ENCODE assay signal across 16 cellular contexts in genomic region chr5:1508679-1509290, GRCh38. TPM values are rescaled to one million over a fixed set of nuclear protein-coding genes. Genes with fewer than 3 reads are reported as not detected.
DNase-seq lines count a peak whose midpoint lies in the region; ATAC-seq and TF ChIP-seq lines count a peak whose summit lies in the region.
"Had no signal": no experiment of that assay in that cellular context is flagged by ENCODE, and none has a peak within 500 bp of the region (broad histone marks: within the 10 kb centered on the region; RNA-seq: fewer than 3 reads in every experiment).

No MANE protein-coding gene starts in this region.

- H3K36me3 ChIP-seq in tibial artery (peaks cover 12 to 45% (median 24%) of the 10 kb centered on the region in 3 donors), smooth muscle cell (ENCODE audit: low read depth) (no peaks in the 10 kb centered on the region)

- no peak for TF ChIP-seq POLR2A in erythroblast (IDR thresholded peaks at IDR 0.05; ENCODE audit: low read length)

- peaks cover 5% of the 10 kb centered on the region for H3K36me3 Mint-ChIP-seq in activated naive CD4-positive, alpha-beta T cell treated with anti-CD3 and anti-CD28 coated beads, Interleukin-2, amount 10 ng/mL, durations not matched to agents 7 days and 5 days
- peaks cover 11% of the 10 kb centered on the region for H3K36me3 Mint-ChIP-seq in memory B cell

- no peak overlapping the region for H3K27ac ChIP-seq in coronary artery
- no peak overlapping the region for H3K27ac ChIP-seq in tibial artery
- H3K27ac ChIP-seq in smooth muscle cell (ENCODE audit: low read depth) = no peak overlapping the region
- H3K27ac ChIP-seq in foreskin keratinocyte = no peak overlapping the region
- H3K27ac ChIP-seq: tibial nerve had no signal

- H3F3A ChIP-seq in smooth muscle cell (ENCODE audit: low read depth) = no peaks in the 10 kb centered on the region

- ATAC-seq in memory B cell (ENCODE audit: low read depth) (no peak), foreskin keratinocyte (no peak)

- TF ChIP-seq CTCF in coronary artery (IDR thresholded peaks at IDR 0.05) (no peak), tibial artery (IDR thresholded peaks at IDR 0.05) (no peak), smooth muscle cell (IDR thresholded peaks at IDR 0.05; ENCODE audit: borderline replicate concordance, insufficient read depth, poor library complexity, severe bottlenecking) (no peak), foreskin keratinocyte (conservative IDR thresholded peaks at IDR 0.05) (no peak)

- H3K9me3 Mint-ChIP-seq in activated naive CD4-positive, alpha-beta T cell treated with anti-CD3 and anti-CD28 coated beads, Interleukin-2, amount 10 ng/mL, durations not matched to agents 7 days and 5 days = no peaks in the 10 kb centered on the region
- no peaks in the 10 kb centered on the region for H3K9me3 Mint-ChIP-seq in memory B cell
- H3K9me3 Mint-ChIP-seq: activated naive CD4-positive, alpha-beta T cell treated with anti-CD3 and anti-CD28 coated beads, Interleukin-2, amount 50 U/mL, for 24 hours; brain; HFFc6 had no signal

- WGBS in smooth muscle cell (ENCODE audit: low lambda C conversion rate) = 97% methylated on average over 30 of the region's 30 CpGs

- no peak overlapping the region for H2AFZ ChIP-seq in smooth muscle cell (ENCODE audit: low read depth)

- DNase-seq in activated naive CD4-positive, alpha-beta T cell treated with anti-CD3 and anti-CD28 coated beads, Interleukin-2, amount 10 ng/mL, durations not matched to agents 7 days and 5 days = peak; percentile 18
- no peak for DNase-seq in activated naive CD4-positive, alpha-beta T cell treated with Interleukin-2 at 50 U/mL for 16 hours
- DNase-seq in coronary artery (ENCODE audit: low spot score) = peak; percentile 67
- peak in 1 of 2 donors; percentile 5 for DNase-seq in memory B cell (ENCODE audit: low spot score in 2 of 2)
- DNase-seq in tibial artery = peak; percentile 16 to 58
- DNase-seq in smooth muscle cell (lab: John Stamatoyannopoulos, UW; ENCODE audit: unreplicated experiment) = no peak
- no peak for DNase-seq in foreskin keratinocyte
- DNase-seq in erythroblast (lab: John Stamatoyannopoulos, UW) = no peak
- DNase-seq: COR-L47, HFFc6, MV-4-11, NCI-H2081 treated with DMSO at 0.1 percent for 48 hours, NCI-H524 treated with DMSO at 0.1 percent for 48 hours had no signal

- no peak overlapping the region for H3K4me3 Mint-ChIP-seq in activated naive CD4-positive, alpha-beta T cell treated with anti-CD3 and anti-CD28 coated beads, Interleukin-2, amount 10 ng/mL, durations not matched to agents 7 days and 5 days
- H3K4me3 Mint-ChIP-seq in memory B cell = no peak overlapping the region
- H3K4me3 Mint-ChIP-seq: activated naive CD4-positive, alpha-beta T cell treated with anti-CD3 and anti-CD28 coated beads, Interleukin-2, amount 50 U/mL, for 24 hours; brain; HFFc6 had no signal

- no peak overlapping the region for H3K9ac ChIP-seq in smooth muscle cell (ENCODE audit: low read depth)

- H3K27ac Mint-ChIP-seq in activated naive CD4-positive, alpha-beta T cell treated with anti-CD3 and anti-CD28 coated beads, Interleukin-2, amount 10 ng/mL, durations not matched to agents 7 days and 5 days = no peak overlapping the region
- peak overlapping the region; percentile 98 for H3K27ac Mint-ChIP-seq in memory B cell
- H3K27ac Mint-ChIP-seq: HFFc6 had no signal

- H3K9me3 ChIP-seq in tibial artery = no peaks in the 10 kb centered on the region
- H3K9me3 ChIP-seq in smooth muscle cell (replicated peaks; ENCODE audit: low read depth) = no peaks in the 10 kb centered on the region
- H3K9me3 ChIP-seq: tibial nerve had no signal

- intact Hi-C loops in tibial artery (cut with DNase I; ENCODE audit: low total_unique reads) = no loop called here

- peaks cover 98% of the 10 kb centered on the region for H3K79me2 ChIP-seq in smooth muscle cell (ENCODE audit: low read depth)

- CTCF ChIA-PET in activated naive CD4-positive, alpha-beta T cell treated with anti-CD3 and anti-CD28 coated beads, Interleukin-2, amount 10 ng/mL, durations not matched to agents 7 days and 5 days (lab: Charles Lee) = no interaction called here

- H4K20me1 ChIP-seq in smooth muscle cell (ENCODE audit: low read depth) = peaks cover 100% of the 10 kb centered on the region

- no peaks in the 10 kb centered on the region for H3K27me3 Mint-ChIP-seq in activated naive CD4-positive, alpha-beta T cell treated with anti-CD3 and anti-CD28 coated beads, Interleukin-2, amount 10 ng/mL, durations not matched to agents 7 days and 5 days
- no peaks in the 10 kb centered on the region for H3K27me3 Mint-ChIP-seq in memory B cell
- H3K27me3 Mint-ChIP-seq: activated naive CD4-positive, alpha-beta T cell treated with anti-CD3 and anti-CD28 coated beads, Interleukin-2, amount 50 U/mL, for 24 hours; brain had no signal

- H3K4me1 ChIP-seq in tibial artery = peaks cover 0 to 8% (median 0%) of the 10 kb centered on the region in 4 donors
- H3K4me1 ChIP-seq in smooth muscle cell (ENCODE audit: low read depth) = no peaks in the 10 kb centered on the region
- no peaks in the 10 kb centered on the region for H3K4me1 ChIP-seq in foreskin keratinocyte

- H3K4me3 ChIP-seq in coronary artery (no peak overlapping the region), tibial artery (no peak overlapping the region), smooth muscle cell (no peak overlapping the region)
- H3K4me3 ChIP-seq: tibial nerve had no signal

- no peaks in the 10 kb centered on the region for H3K27me3 ChIP-seq in tibial artery
- no peaks in the 10 kb centered on the region for H3K27me3 ChIP-seq in smooth muscle cell (ENCODE audit: low read depth)
- H3K27me3 ChIP-seq in foreskin keratinocyte = no peaks in the 10 kb centered on the region
- H3K27me3 ChIP-seq: tibial nerve had no signal

- H3K4me2 ChIP-seq in smooth muscle cell = no peak overlapping the region

- H3K4me1 Mint-ChIP-seq in activated naive CD4-positive, alpha-beta T cell treated with anti-CD3 and anti-CD28 coated beads, Interleukin-2, amount 10 ng/mL, durations not matched to agents 7 days and 5 days = peaks cover 5% of the 10 kb centered on the region
- peaks cover 37% of the 10 kb centered on the region for H3K4me1 Mint-ChIP-seq in memory B cell

RNA-seq across cellular contexts. Expression of gene LPCAT1, which starts 15.0 kb away (rescaled TPM):
- 42.7 and 52.0 TPM in 2 replicates for total RNA-seq in smooth muscle cell
- 50.1 and 55.7 TPM in 2 replicates for polyA plus RNA-seq in smooth muscle cell
- total RNA-seq in foreskin keratinocyte = 43.2 and 45.6 TPM in 2 replicates
- 28.7 and 33.8 TPM in 2 replicates for polyA plus RNA-seq in foreskin keratinocyte

Comparison
In these comparisons a context has a peak if more than half of its experiments do, and no peak if none do; other contexts are left out.
1. DNase-seq: peak in activated naive CD4-positive, alpha-beta T cell treated with anti-CD3 and anti-CD28 coated beads, Interleukin-2, amount 10 ng/mL, durations not matched to agents 7 days and 5 days (single experiment), coronary artery (single experiment) and tibial artery (2 of 2); none in activated naive CD4-positive, alpha-beta T cell treated with Interleukin-2 at 50 U/mL for 16 hours (single experiment), smooth muscle cell (single experiment), foreskin keratinocyte (0 of 2) and erythroblast (0 of 2).